1 cellular context compared by ENCODE assay signal in genomic region chr3:196524527-196524926, GRCh38.
TF ChIP-seq lines count a peak whose summit lies in the region.

No MANE protein-coding gene starts in this region.

TF ChIP-seq in HepG2, 621 proteins besides CTCF, POLR2A, EP300 and RAD21:
- TF ChIP-seq STAG1 (CRISPR knock-in tag; IDR thresholded peaks at IDR 0.05), result peak; percentile 59
- TF ChIP-seq CEBPB (IDR thresholded peaks at IDR 0.05; ENCODE audit: borderline replicate concordance, low read depth, low read length), result no peak
- no peak for TF ChIP-seq WIZ (CRISPR knock-in tag; IDR thresholded peaks at IDR 0.05)
- TF ChIP-seq ZNF264 (CRISPR knock-in tag; IDR thresholded peaks at IDR 0.05), result no peak
- TF ChIP-seq ZFAT (CRISPR knock-in tag; conservative IDR thresholded peaks at IDR 0.05), result no peak
- TF ChIP-seq NFE2 (CRISPR knock-in tag; IDR thresholded peaks at IDR 0.05), result no peak
- 0 out of 2 replicates have a peak, but pooled peaks have one; percentile 28 for TF ChIP-seq ZBTB26 (CRISPR knock-in tag; IDR thresholded peaks at IDR 0.05; ENCODE audit: borderline replicate concordance)
- no peak for TF ChIP-seq ZNF850 (CRISPR knock-in tag; conservative IDR thresholded peaks at IDR 0.05)
- TF ChIP-seq ZNF780A (CRISPR knock-in tag; IDR thresholded peaks at IDR 0.05), result no peak
- TF ChIP-seq CHD2 (IDR thresholded peaks at IDR 0.05; ENCODE audit: low read depth, low read length), result no peak
- no peak for TF ChIP-seq ERF (CRISPR knock-in tag; IDR thresholded peaks at IDR 0.05)
- TF ChIP-seq TAF1 (CRISPR knock-in tag; IDR thresholded peaks at IDR 0.05), result no peak
- no peak for TF ChIP-seq ZNF432 (CRISPR knock-in tag; IDR thresholded peaks at IDR 0.05; ENCODE audit: borderline replicate concordance)
- no peak for TF ChIP-seq KDM5A (IDR thresholded peaks at IDR 0.05; ENCODE audit: borderline replicate concordance, low read length)
- TF ChIP-seq SRSF1 (optimal IDR thresholded peaks at IDR 0.05; ENCODE audit: low read depth, low read length), result no peak
- TF ChIP-seq ZC3H4 (CRISPR knock-in tag; IDR thresholded peaks at IDR 0.05; ENCODE audit: borderline replicate concordance), result no peak
- no peak for TF ChIP-seq ZNF10 (CRISPR knock-in tag; IDR thresholded peaks at IDR 0.05; ENCODE audit: borderline replicate concordance, low read depth)
- TF ChIP-seq ZNF652 (CRISPR knock-in tag; IDR thresholded peaks at IDR 0.05; ENCODE audit: borderline replicate concordance, low read depth), result peak; percentile 95
- TF ChIP-seq SIX1 (CRISPR knock-in tag; IDR thresholded peaks at IDR 0.05; ENCODE audit: borderline replicate concordance), result no peak
